ENCODE assay signal across 2 cellular contexts in the genomic region with DNA sequence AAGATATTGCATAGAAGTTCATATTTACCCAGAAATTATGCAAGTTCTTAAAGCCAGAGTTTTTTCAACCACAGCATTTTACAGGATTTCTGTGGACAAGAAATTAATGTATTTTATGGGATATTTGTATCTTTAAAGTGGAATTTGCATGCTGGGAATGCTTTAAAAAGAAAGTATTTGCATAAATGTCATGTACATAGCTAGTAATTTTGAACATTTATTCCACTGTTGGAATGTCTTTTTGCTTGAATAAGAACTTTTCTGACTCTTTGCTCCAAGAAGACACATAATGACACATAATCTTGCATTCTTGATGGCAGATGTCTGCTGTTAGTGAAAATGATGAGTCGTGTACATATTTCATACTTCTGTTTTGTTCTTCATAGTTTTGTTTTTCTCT.
TF ChIP-seq lines count a peak whose summit lies in the region.

No MANE protein-coding gene starts in this region.

TF ChIP-seq in IMR-90, 13 proteins besides CTCF, POLR2A, EP300 and RAD21 (continued from another document):
- TF ChIP-seq FOS (IDR thresholded peaks at IDR 0.05; ENCODE audit: low read depth, low read length), result 0 out of 2 replicates have a peak, but pooled peaks have one; percentile 2
- TF ChIP-seq MAFK (IDR thresholded peaks at IDR 0.05; ENCODE audit: low read depth, low read length), result peak; percentile 30; the same call in 1 of the 2 replicates
- no peak for TF ChIP-seq SMC3 (IDR thresholded peaks at IDR 0.05; ENCODE audit: low read depth, low read length)
- no peak for TF ChIP-seq RCOR1 (IDR thresholded peaks at IDR 0.05; ENCODE audit: insufficient replicate concordance, low read length)
- TF ChIP-seq, protein P1, sequence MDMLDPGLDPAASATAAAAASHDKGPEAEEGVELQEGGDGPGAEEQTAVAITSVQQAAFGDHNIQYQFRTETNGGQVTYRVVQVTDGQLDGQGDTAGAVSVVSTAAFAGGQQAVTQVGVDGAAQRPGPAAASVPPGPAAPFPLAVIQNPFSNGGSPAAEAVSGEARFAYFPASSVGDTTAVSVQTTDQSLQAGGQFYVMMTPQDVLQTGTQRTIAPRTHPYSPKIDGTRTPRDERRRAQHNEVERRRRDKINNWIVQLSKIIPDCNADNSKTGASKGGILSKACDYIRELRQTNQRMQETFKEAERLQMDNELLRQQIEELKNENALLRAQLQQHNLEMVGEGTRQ (IDR thresholded peaks at IDR 0.05; ENCODE audit: low read depth, low read length), result no peak
- TF ChIP-seq MAZ (IDR thresholded peaks at IDR 0.05; ENCODE audit: borderline replicate concordance, low read depth, low read length), result no peak
- TF ChIP-seq CHD1 (IDR thresholded peaks at IDR 0.05; ENCODE audit: low read depth, low read length), result no peak
- TF ChIP-seq, protein P2, sequence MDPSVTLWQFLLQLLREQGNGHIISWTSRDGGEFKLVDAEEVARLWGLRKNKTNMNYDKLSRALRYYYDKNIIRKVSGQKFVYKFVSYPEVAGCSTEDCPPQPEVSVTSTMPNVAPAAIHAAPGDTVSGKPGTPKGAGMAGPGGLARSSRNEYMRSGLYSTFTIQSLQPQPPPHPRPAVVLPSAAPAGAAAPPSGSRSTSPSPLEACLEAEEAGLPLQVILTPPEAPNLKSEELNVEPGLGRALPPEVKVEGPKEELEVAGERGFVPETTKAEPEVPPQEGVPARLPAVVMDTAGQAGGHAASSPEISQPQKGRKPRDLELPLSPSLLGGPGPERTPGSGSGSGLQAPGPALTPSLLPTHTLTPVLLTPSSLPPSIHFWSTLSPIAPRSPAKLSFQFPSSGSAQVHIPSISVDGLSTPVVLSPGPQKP (IDR thresholded peaks at IDR 0.05; ENCODE audit: borderline replicate concordance, low read depth, low read length), result no peak
- TF ChIP-seq MXI1 (IDR thresholded peaks at IDR 0.05; ENCODE audit: borderline replicate concordance, low read depth, low read length), result no peak
- TF ChIP-seq BHLHE40 (IDR thresholded peaks at IDR 0.05; ENCODE audit: low read depth, low read length), result no peak
TF ChIP-seq in IMR-90: peak in this region for 2.

TF ChIP-seq in K562, 482 proteins besides CTCF, POLR2A, EP300 and RAD21 (continued from another document):
- TF ChIP-seq ZBED1 (IDR thresholded peaks at IDR 0.05) (no peak), HNRNPLL (IDR thresholded peaks at IDR 0.05; ENCODE audit: low read depth, low read length, poor library complexity, severe bottlenecking) (no peak), BRF1 (IDR thresholded peaks at IDR 0.05; ENCODE audit: borderline replicate concordance, extremely low read depth, insufficient read length) (no peak), ZNF140 (CRISPR knock-in tag; IDR thresholded peaks at IDR 0.05) (no peak), NFIX (CRISPR knock-in tag; IDR thresholded peaks at IDR 0.05; ENCODE audit: low read depth) (no peak), IRF2 (CRISPR knock-in tag; IDR thresholded peaks at IDR 0.05) (no peak), C11orf30 (IDR thresholded peaks at IDR 0.05; ENCODE audit: low read depth) (0 out of 2 replicates have a peak, but pooled peaks have one; percentile 6), TAL1 (IDR thresholded peaks at IDR 0.05) (no peak)
- TF ChIP-seq, protein P3, sequence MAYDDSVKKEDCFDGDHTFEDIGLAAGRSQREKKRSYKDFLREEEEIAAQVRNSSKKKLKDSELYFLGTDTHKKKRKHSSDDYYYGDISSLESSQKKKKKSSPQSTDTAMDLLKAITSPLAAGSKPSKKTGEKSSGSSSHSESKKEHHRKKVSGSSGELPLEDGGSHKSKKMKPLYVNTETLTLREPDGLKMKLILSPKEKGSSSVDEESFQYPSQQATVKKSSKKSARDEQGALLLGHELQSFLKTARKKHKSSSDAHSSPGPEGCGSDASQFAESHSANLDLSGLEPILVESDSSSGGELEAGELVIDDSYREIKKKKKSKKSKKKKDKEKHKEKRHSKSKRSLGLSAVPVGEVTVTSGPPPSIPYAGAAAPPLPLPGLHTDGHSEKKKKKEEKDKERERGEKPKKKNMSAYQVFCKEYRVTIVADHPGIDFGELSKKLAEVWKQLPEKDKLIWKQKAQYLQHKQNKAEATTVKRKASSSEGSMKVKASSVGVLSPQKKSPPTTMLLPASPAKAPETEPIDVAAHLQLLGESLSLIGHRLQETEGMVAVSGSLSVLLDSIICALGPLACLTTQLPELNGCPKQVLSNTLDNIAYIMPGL (CRISPR knock-in tag; IDR thresholded peaks at IDR 0.05), result no peak
- TF ChIP-seq, protein P4, sequence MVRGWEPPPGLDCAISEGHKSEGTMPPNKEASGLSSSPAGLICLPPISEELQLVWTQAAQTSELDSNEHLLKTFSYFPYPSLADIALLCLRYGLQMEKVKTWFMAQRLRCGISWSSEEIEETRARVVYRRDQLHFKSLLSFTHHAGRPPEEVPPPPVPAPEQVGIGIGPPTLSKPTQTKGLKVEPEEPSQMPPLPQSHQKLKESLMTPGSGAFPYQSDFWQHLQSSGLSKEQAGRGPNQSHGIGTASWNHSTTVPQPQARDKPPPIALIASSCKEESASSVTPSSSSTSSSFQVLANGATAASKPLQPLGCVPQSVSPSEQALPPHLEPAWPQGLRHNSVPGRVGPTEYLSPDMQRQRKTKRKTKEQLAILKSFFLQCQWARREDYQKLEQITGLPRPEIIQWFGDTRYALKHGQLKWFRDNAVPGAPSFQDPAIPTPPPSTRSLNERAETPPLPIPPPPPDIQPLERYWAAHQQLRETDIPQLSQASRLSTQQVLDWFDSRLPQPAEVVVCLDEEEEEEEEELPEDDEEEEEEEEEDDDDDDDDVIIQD (CRISPR knock-in tag; IDR thresholded peaks at IDR 0.05), result no peak
